In genomic region chr12:107607464-107608392, GRCh38 we compare ENCODE assay signal across 1 cellular context.
A peak's percentile ranks its signal among the peaks of the same experiment; 100 is the strongest.
TF ChIP-seq lines count a peak whose summit lies in the region.

No MANE protein-coding gene starts in this region.

TF ChIP-seq in HepG2, 621 proteins besides CTCF, POLR2A, EP300 and RAD21 (continued from another document and continues in another):
- no peak for TF ChIP-seq SNAPC4 (CRISPR knock-in tag; IDR thresholded peaks at IDR 0.05)
- no peak for TF ChIP-seq ZNF326 (CRISPR knock-in tag; IDR thresholded peaks at IDR 0.05; ENCODE audit: borderline replicate concordance)
- TF ChIP-seq ZFP91 (CRISPR knock-in tag; IDR thresholded peaks at IDR 0.05; ENCODE audit: borderline replicate concordance): peak; percentile 24; the same call in 1 of the 2 replicates
- TF ChIP-seq SUZ12 (IDR thresholded peaks at IDR 0.05; ENCODE audit: low read depth, low read length): no peak
- TF ChIP-seq RELA (CRISPR knock-in tag; IDR thresholded peaks at IDR 0.05): 0 out of 2 replicates have a peak, but pooled peaks have one; percentile 29
- TF ChIP-seq MTA3 (CRISPR knock-in tag; IDR thresholded peaks at IDR 0.05): no peak
- TF ChIP-seq ZNF687 (CRISPR knock-in tag; IDR thresholded peaks at IDR 0.05): peak; percentile 27; the same call in 1 of the 2 replicates
- 0 out of 4 replicates have a peak, but pooled peaks of 1 of the 2 experiments have one; percentile 49 for TF ChIP-seq HMGXB4 (CRISPR knock-in tag; IDR thresholded peaks at IDR 0.05; ENCODE audit: borderline replicate concordance in 1 of 2, low read depth in 1 of 2)
- no peak for TF ChIP-seq ZNF142 (CRISPR knock-in tag; IDR thresholded peaks at IDR 0.05)
- TF ChIP-seq KDM2A (CRISPR knock-in tag; IDR thresholded peaks at IDR 0.05; ENCODE audit: borderline replicate concordance, low read depth): peak; percentile 31; the same call in 1 of the 2 replicates
- TF ChIP-seq ERF (CRISPR knock-in tag; IDR thresholded peaks at IDR 0.05): 0 out of 2 replicates have a peak, but pooled peaks have one; percentile 53
- no peak for TF ChIP-seq NFAT5 (CRISPR knock-in tag; IDR thresholded peaks at IDR 0.05)
- no peak for TF ChIP-seq DDIT3 (CRISPR knock-in tag; IDR thresholded peaks at IDR 0.05)
- TF ChIP-seq SMC3 (IDR thresholded peaks at IDR 0.05; ENCODE audit: low read length): peak; percentile 90
- no peak for TF ChIP-seq ZNF569 (CRISPR knock-in tag; IDR thresholded peaks at IDR 0.05; ENCODE audit: borderline replicate concordance)
- TF ChIP-seq KDM5B (CRISPR knock-in tag; IDR thresholded peaks at IDR 0.05; ENCODE audit: borderline replicate concordance): peak; percentile 40; the same call in 1 of the 2 replicates
- TF ChIP-seq STAG1 (CRISPR knock-in tag; IDR thresholded peaks at IDR 0.05): peak; percentile 94
- 0 out of 2 replicates have a peak, but pooled peaks have one; percentile 17 for TF ChIP-seq THRA (CRISPR knock-in tag; IDR thresholded peaks at IDR 0.05; ENCODE audit: borderline replicate concordance)
- peak; percentile 59; the same call in 1 of the 2 replicates for TF ChIP-seq ZNF501 (CRISPR knock-in tag; IDR thresholded peaks at IDR 0.05)
- no peak for TF ChIP-seq KAT2B (IDR thresholded peaks at IDR 0.05; ENCODE audit: borderline replicate concordance, low read depth, low read length)
- TF ChIP-seq SOX6 (IDR thresholded peaks at IDR 0.05): no peak
- no peak for TF ChIP-seq SOX6 (CRISPR knock-in tag; IDR thresholded peaks at IDR 0.05)
- no peak for TF ChIP-seq JUND (CRISPR knock-in tag; IDR thresholded peaks at IDR 0.05)
- TF ChIP-seq NFE2L2 (IDR thresholded peaks at IDR 0.05; ENCODE audit: low read length): no peak
